In genomic region chr1:17306921-17307320, GRCh38 we compare ENCODE assay signal across 39 cellular contexts. TPM values are rescaled to one million over a fixed set of nuclear protein-coding genes. Genes with fewer than 3 reads are reported as not detected.
"Had no signal": no experiment of that assay in that cellular context is flagged by ENCODE, and none has a peak within 500 bp of the region (broad histone marks: within the 10 kb centered on the region; RNA-seq: fewer than 3 reads in every experiment).

No MANE protein-coding gene starts in this region.

- H3K27me3 ChIP-seq: body of pancreas, breast epithelium had no signal

- H3K9me3 ChIP-seq: adrenal gland, body of pancreas had no signal

- H3K4me1 Mint-ChIP-seq: activated B cell treated with CpG ODN at 0.5 μM for 24 hours; activated CD4-positive, alpha-beta T cell treated with anti-CD3 and anti-CD28 coated beads, Interleukin-2, amount 10 ng/mL, durations not matched to agents 24 days and 14 days; activated naive CD8-positive, alpha-beta T cell treated with anti-CD3 and anti-CD28 coated beads for 36 hours; activated T-helper 17 cell treated with anti-CD3 and anti-CD28 coated beads, Interleukin-2, amount 50 U/mL, for 72 hours had no signal

- H3K27ac Mint-ChIP-seq: activated B cell treated with CpG ODN at 0.5 μM for 24 hours; activated CD4-positive, alpha-beta memory T cell treated with anti-CD3 and anti-CD28 coated beads for 36 hours; activated CD4-positive, alpha-beta T cell treated with anti-CD3 and anti-CD28 coated beads, Interleukin-2, amount 10 ng/mL, durations not matched to agents 24 days and 14 days; activated CD8-positive, alpha-beta T cell treated with anti-CD3 and anti-CD28 coated beads for 36 hours; activated naive CD4-positive, alpha-beta T cell treated with anti-CD3 and anti-CD28 coated beads for 36 hours; activated naive CD4-positive, alpha-beta T cell treated with anti-CD3 and anti-CD28 coated beads, Interleukin-2, amount 50 U/mL, for 72 hours; activated naive CD8-positive, alpha-beta T cell treated with anti-CD3 and anti-CD28 coated beads for 36 hours; activated T-cell treated with anti-CD3 and anti-CD28 coated beads, Interleukin-2, amount 50 U/mL, for 72 hours; activated T-helper 1 cell treated with anti-CD3 and anti-CD28 coated beads, Interleukin-12 subunit alpha, Interleukin-12 subunit beta, Interleukin-2, Interleukin-4 antibody, amounts not matched to agents 30 ng/mL and 10 ng/mL and 1 ng/mL, durations not matched to agents 14 hours and 24 hours and 36 hours; activated T-helper 17 cell treated with anti-CD3 and anti-CD28 coated beads, Interleukin-2, amount 50 U/mL, for 72 hours; T-helper 1 cell treated with Interleukin-12 subunit alpha and Interleukin-12 subunit beta and Interleukin-4 antibody, amounts not matched to agents 30 μg/mL and 1 μg/mL, for 36 hours; T-helper 2 cell treated with Interferon-gamma antibody and Interleukin-4, amounts not matched to agents 5 μg/mL and 100 μg/mL, for 36 hours had no signal

- H3K27ac ChIP-seq: adrenal gland, body of pancreas, brain microvascular endothelial cell, breast epithelium, VCaP had no signal

- DNase-seq: activated B cell treated with CpG ODN at 0.5 μM for 24 hours; activated CD4-positive, alpha-beta memory T cell treated with anti-CD3 and anti-CD28 coated beads for 36 hours; activated CD4-positive, alpha-beta T cell treated with anti-CD3 and anti-CD28 coated beads for 4 hours; activated CD4-positive, alpha-beta T cell treated with anti-CD3 and anti-CD28 coated beads, Interleukin-2, amount 10 ng/mL, durations not matched to agents 24 days and 14 days; activated CD4-positive, alpha-beta T cell treated with anti-CD3 and anti-CD28 coated beads, Interleukin-2, amount 50 U/mL, for 1 hour; activated CD4-positive, alpha-beta T cell treated with anti-CD3 and anti-CD28 coated beads, Interleukin-2, amount 50 U/mL, for 4 hours; activated CD4-positive, CD25-positive, alpha-beta regulatory T cell treated with anti-CD3 and anti-CD28 coated beads, Interleukin-2, amount 50 U/mL, for 72 hours; activated CD8-positive, alpha-beta memory T cell treated with anti-CD3 and anti-CD28 coated beads, Interleukin-2, amount 50 U/mL, for 4 hours; activated CD8-positive, alpha-beta T cell treated with anti-CD3 and anti-CD28 coated beads for 36 hours; activated effector memory CD4-positive, alpha-beta T cell treated with anti-CD3 and anti-CD28 coated beads, Interleukin-2, amount 50 U/mL, for 16 hours; activated gamma-delta T cell treated with Interleukin-2 at 50 U/mL for 16 hours; activated naive CD4-positive, alpha-beta T cell; activated naive CD4-positive, alpha-beta T cell treated with anti-CD3 and anti-CD28 coated beads for 36 hours; activated naive CD4-positive, alpha-beta T cell treated with anti-CD3 and anti-CD28 coated beads, Interleukin-2, amount 50 U/mL, for 16 hours; activated naive CD8-positive, alpha-beta T cell treated with anti-CD3 and anti-CD28 coated beads for 36 hours; activated T-cell treated with anti-CD3 and anti-CD28 coated beads for 4 hours; activated T-cell treated with anti-CD3 and anti-CD28 coated beads, Interleukin-2, amount 50 U/mL, for 1 hour; activated T-cell treated with anti-CD3 and anti-CD28 coated beads, Interleukin-2, amount 50 U/mL, for 4 hours; activated T-cell treated with anti-CD3 and anti-CD28 coated beads, Interleukin-2, amount 50 U/mL, for 72 hours; adrenal gland; amniotic stem cell; aorta; body of pancreas; brain microvascular endothelial cell; central memory CD4-positive, alpha-beta T cell; T-helper 1 cell; T-helper 2 cell; T-helper 9 cell had no signal

- H3K36me3 Mint-ChIP-seq: activated CD4-positive, alpha-beta memory T cell treated with anti-CD3 and anti-CD28 coated beads for 36 hours had no signal

- H3K4me1 ChIP-seq: adrenal gland, body of pancreas, breast epithelium had no signal

- ATAC-seq: activated CD8-positive, alpha-beta T cell treated with anti-CD3 and anti-CD28 coated beads for 36 hours; activated naive CD4-positive, alpha-beta T cell treated with anti-CD3 and anti-CD28 coated beads, Interleukin-2, amount 50 U/mL, for 72 hours; activated T-cell treated with anti-CD3 and anti-CD28 coated beads, Interleukin-2, amount 50 U/mL, for 4 hours; activated T-cell treated with anti-CD3 and anti-CD28 coated beads, Interleukin-2, amount 50 U/mL, for 72 hours; activated T-helper 17 cell treated with anti-CD3 and anti-CD28 coated beads, Interleukin-2, amount 50 U/mL, for 72 hours; body of pancreas had no signal

- H3K4me3 ChIP-seq: adrenal gland, body of pancreas, breast epithelium had no signal

- H3K4me3 Mint-ChIP-seq: activated B cell treated with CpG ODN at 0.5 μM for 24 hours; activated CD4-positive, alpha-beta memory T cell treated with anti-CD3 and anti-CD28 coated beads for 36 hours; activated CD4-positive, alpha-beta T cell treated with anti-CD3 and anti-CD28 coated beads, Interleukin-2, amount 10 ng/mL, durations not matched to agents 24 days and 14 days; activated CD8-positive, alpha-beta T cell treated with anti-CD3 and anti-CD28 coated beads for 36 hours; activated naive CD4-positive, alpha-beta T cell treated with anti-CD3 and anti-CD28 coated beads for 36 hours; activated naive CD8-positive, alpha-beta T cell treated with anti-CD3 and anti-CD28 coated beads for 36 hours; activated T-cell treated with anti-CD3 and anti-CD28 coated beads, Interleukin-2, amount 50 U/mL, for 4 hours; activated T-cell treated with anti-CD3 and anti-CD28 coated beads, Interleukin-2, amount 50 U/mL, for 72 hours; activated T-helper 1 cell treated with anti-CD3 and anti-CD28 coated beads, Interleukin-12 subunit alpha, Interleukin-12 subunit beta, Interleukin-2, Interleukin-4 antibody, amounts not matched to agents 30 ng/mL and 10 ng/mL and 1 ng/mL, durations not matched to agents 14 hours and 24 hours and 36 hours; activated T-helper 17 cell treated with anti-CD3 and anti-CD28 coated beads, Interleukin-2, amount 50 U/mL, for 72 hours; T-helper 1 cell treated with Interleukin-12 subunit alpha and Interleukin-12 subunit beta and Interleukin-4 antibody, amounts not matched to agents 30 μg/mL and 1 μg/mL, for 36 hours; T-helper 2 cell treated with Interferon-gamma antibody and Interleukin-4, amounts not matched to agents 5 μg/mL and 100 μg/mL, for 36 hours had no signal

- H3K36me3 ChIP-seq: adrenal gland, brain microvascular endothelial cell, breast epithelium had no signal

RNA-seq across cellular contexts. Expression of gene PADI4, which starts 1.1 kb away (rescaled TPM):
- total RNA-seq: activated T-helper 1 cell treated with anti-CD3 and anti-CD28 coated beads, Interleukin-12 subunit alpha, Interleukin-12 subunit beta, Interleukin-2, Interleukin-4 antibody, amounts not matched to agents 30 ng/mL and 10 ng/mL and 1 ng/mL, durations not matched to agents 14 hours and 24 hours and 36 hours; astrocyte; body of pancreas had no signal
- polyA plus RNA-seq: aorta had no signal

RNA-seq across cellular contexts. Expression of gene PADI3, which starts 58.0 kb away (rescaled TPM):
- total RNA-seq: activated B cell treated with CpG ODN at 0.5 μM for 24 hours; activated CD4-positive, alpha-beta memory T cell treated with anti-CD3 and anti-CD28 coated beads for 36 hours; activated CD4-positive, alpha-beta T cell treated with anti-CD3 and anti-CD28 coated beads, Interleukin-2, amount 10 ng/mL, durations not matched to agents 24 days and 14 days; activated CD8-positive, alpha-beta memory T cell treated with anti-CD3 and anti-CD28 coated beads for 36 hours; activated CD8-positive, alpha-beta T cell treated with anti-CD3 and anti-CD28 coated beads for 36 hours; activated naive CD4-positive, alpha-beta T cell treated with anti-CD3 and anti-CD28 coated beads for 36 hours; activated naive CD4-positive, alpha-beta T cell treated with anti-CD3 and anti-CD28 coated beads, Interleukin-2, amount 50 U/mL, for 72 hours; activated naive CD8-positive, alpha-beta T cell treated with anti-CD3 and anti-CD28 coated beads for 36 hours; activated T-cell treated with anti-CD3 and anti-CD28 coated beads, Interleukin-2, amount 50 U/mL, for 4 hours; activated T-cell treated with anti-CD3 and anti-CD28 coated beads, Interleukin-2, amount 50 U/mL, for 72 hours; activated T-helper 1 cell treated with anti-CD3 and anti-CD28 coated beads, Interleukin-12 subunit alpha, Interleukin-12 subunit beta, Interleukin-2, Interleukin-4 antibody, amounts not matched to agents 30 ng/mL and 10 ng/mL and 1 ng/mL, durations not matched to agents 14 hours and 24 hours and 36 hours; activated T-helper 17 cell treated with anti-CD3 and anti-CD28 coated beads, Interleukin-2, amount 50 U/mL, for 72 hours; adrenal gland; aorta; body of pancreas; breast epithelium; cardiac septum; cerebellum had no signal
- polyA plus RNA-seq: adrenal gland, aorta had no signal
